ENCODE assay signal across 8 cellular contexts in genomic region chr5:55172051-55172899, GRCh38. TPM values are rescaled to one million over a fixed set of nuclear protein-coding genes. Genes with fewer than 3 reads are reported as not detected.
DNase-seq lines count a peak whose midpoint lies in the region; ATAC-seq and TF ChIP-seq lines count a peak whose summit lies in the region.

No MANE protein-coding gene starts in this region.

- TF ChIP-seq CTCF in GM23338 (conservative IDR thresholded peaks at IDR 0.05; ENCODE audit: low read depth in 2 of 2) (peak; percentile 93 to 97), PC-9 (conservative IDR thresholded peaks at IDR 0.05) (peak; percentile 90), fibroblast of mammary gland (conservative IDR thresholded peaks at IDR 0.05; ENCODE audit: control insufficient read depth, insufficient read depth, low read depth, low read length) (peak; percentile 89), neural crest cell (conservative IDR thresholded peaks at IDR 0.05) (peak; percentile 91), tibial artery (IDR thresholded peaks at IDR 0.05) (peak; percentile 77 to 80)

- H3K9me3 Mint-ChIP-seq in GM23338 (no peaks in the 10 kb centered on the region), neural crest cell (no peaks in the 10 kb centered on the region)
- H3K9me3 Mint-ChIP-seq in activated T-cell treated with anti-CD3 and anti-CD28 coated beads, Interleukin-2, amount 50 U/mL, for 72 hours: no peaks in the 10 kb centered on the region

- H3K79me2 ChIP-seq in GM23338 (replicated peaks; ENCODE audit: insufficient read depth) (no peaks in the 10 kb centered on the region), Karpas-422 (ENCODE audit: low read length) (no peaks in the 10 kb centered on the region), PC-9 (ENCODE audit: low read depth) (no peaks in the 10 kb centered on the region)

- DNase-seq in ELF-1 (ENCODE audit: low read depth, low spot score) (peak; percentile 63), GM23338 (ENCODE audit: low spot score) (peak; percentile 88), Karpas-422 (peak; percentile 93), PC-9 (peak; percentile 48 to 76), fibroblast of mammary gland (ENCODE audit: low read depth) (peak; percentile 82), neural crest cell (ENCODE audit: low read depth, low spot score) (peak; percentile 28), tibial artery (peak in 1 of 2 donors; percentile 39)
- DNase-seq in activated T-cell treated with anti-CD3 and anti-CD28 coated beads, Interleukin-2, amount 50 U/mL, for 72 hours: peak; percentile 57 to 69

- H2AFZ ChIP-seq in GM23338 (no peak overlapping the region), Karpas-422 (ENCODE audit: low read length) (no peak overlapping the region; the same call in 1 of the 2 replicates), PC-9 (peak overlapping the region; percentile 78; the same call in 1 of the 2 replicates)

- ATAC-seq in GM23338: peak; percentile 31
- ATAC-seq in activated T-cell treated with anti-CD3 and anti-CD28 coated beads, Interleukin-2, amount 50 U/mL, for 72 hours (replicated peaks in 1 of 2): peak; percentile 60 to 62

- peak overlapping the region; percentile 44 for H3K9ac ChIP-seq in Karpas-422 (ENCODE audit: low read length)

- no peaks in the 10 kb centered on the region for H3K36me3 Mint-ChIP-seq in GM23338 (ENCODE audit: low read depth)
- no peaks in the 10 kb centered on the region for H3K36me3 Mint-ChIP-seq in activated T-cell treated with anti-CD3 and anti-CD28 coated beads, Interleukin-2, amount 50 U/mL, for 72 hours (ENCODE audit: insufficient read depth in 2 of 2)
- no peaks in the 10 kb centered on the region for H3K36me3 Mint-ChIP-seq in neural crest cell (ENCODE audit: low read depth)

- H3F3A ChIP-seq in GM23338 (replicated peaks; ENCODE audit: low read depth) (0 out of 2 replicates have a peak, but pooled peaks cover 3% of the 10 kb centered on the region), PC-9 (ENCODE audit: insufficient read depth, low read depth) (peaks cover 4% of the 10 kb centered on the region; the same call in 1 of the 2 replicates)

- H4K20me1 ChIP-seq in GM23338 (replicated peaks; ENCODE audit: insufficient read depth) (0 out of 2 replicates have a peak, but pooled peaks cover 15% of the 10 kb centered on the region), Karpas-422 (ENCODE audit: insufficient read depth, low read depth, low read length) (no peaks in the 10 kb centered on the region), PC-9 (ENCODE audit: insufficient read depth) (no peaks in the 10 kb centered on the region)

- peak overlapping the region; percentile 76 for H3K4me3 Mint-ChIP-seq in GM23338
- peak overlapping the region; percentile 84 to 94 for H3K4me3 Mint-ChIP-seq in activated T-cell treated with anti-CD3 and anti-CD28 coated beads, Interleukin-2, amount 50 U/mL, for 72 hours
- peak overlapping the region; percentile 86 for H3K4me3 Mint-ChIP-seq in neural crest cell

- H3K27me3 Mint-ChIP-seq in GM23338 (ENCODE audit: insufficient read depth, low read depth, poor library complexity) (peaks cover 60% of the 10 kb centered on the region), neural crest cell (ENCODE audit: low read depth) (peaks cover 62% of the 10 kb centered on the region)
- peaks cover 78% of the 10 kb centered on the region for H3K27me3 Mint-ChIP-seq in activated T-cell treated with anti-CD3 and anti-CD28 coated beads, Interleukin-2, amount 50 U/mL, for 72 hours (ENCODE audit: low read depth)

- intact Hi-C loops in PC-9 (cut with micrococcal nuclease; ENCODE audit: unreplicated experiment) (loop anchor here (2.0 to 10.0 kb wide), 7 partner anchors 55 to 765 kb away; partner anchors contain the start of genes DHX29, MCIDAS and MTREX), tibial artery (cut with DNase I; ENCODE audit: low total_unique reads) (loop anchor here (5.0 kb wide), 1 partner anchor 60 kb away; the partner anchor contains the start of gene CCNO)

- CTCF ChIA-PET in PC-9 (lab: Charles Lee): interaction anchor here (0.6 to 0.9 kb wide), 6 partner anchors 60 to 1241 kb away, joined by 3 to 8 read pairs (median 3); partner anchors contain the start of genes DHX29 and MTREX

- no TSS peak for BruUV-seq in PC-9 (replicated peaks; lab: Mats Ljungman, UMichigan)

- peaks cover 59% of the 10 kb centered on the region for H3K27me3 ChIP-seq in GM23338 (ENCODE audit: insufficient read depth)
- H3K27me3 ChIP-seq in Karpas-422 (ENCODE audit: low read length): no peaks in the 10 kb centered on the region
- H3K27me3 ChIP-seq in PC-9 (ENCODE audit: insufficient read depth, low read depth): no peaks in the 10 kb centered on the region
- H3K27me3 ChIP-seq in tibial artery: peaks cover 0 to 45% of the 10 kb centered on the region in 2 donors

- H3K4me1 ChIP-seq in GM23338 (ENCODE audit: insufficient read depth): peaks cover 14% of the 10 kb centered on the region; the same call in 1 of the 2 replicates
- peaks cover 43% of the 10 kb centered on the region for H3K4me1 ChIP-seq in Karpas-422 (ENCODE audit: low read length)
- H3K4me1 ChIP-seq in PC-9 (replicated peaks; ENCODE audit: insufficient read depth): peaks cover 20% of the 10 kb centered on the region
- peaks cover 0 to 32% (median 26%) of the 10 kb centered on the region in 4 donors for H3K4me1 ChIP-seq in tibial artery

- H3K4me2 ChIP-seq in GM23338: peak overlapping the region; percentile 79
- H3K4me2 ChIP-seq in Karpas-422 (ENCODE audit: low read depth, low read length, poor library complexity, severe bottlenecking): peak overlapping the region; percentile 95
- peak overlapping the region; percentile 78 for H3K4me2 ChIP-seq in PC-9

- H3K9me2 ChIP-seq in GM23338 (ENCODE audit: insufficient read depth) (no peaks in the 10 kb centered on the region), Karpas-422 (replicated peaks; ENCODE audit: insufficient read depth, low read length) (no peaks in the 10 kb centered on the region), PC-9 (ENCODE audit: insufficient read depth) (no peaks in the 10 kb centered on the region)

- peaks cover 24% of the 10 kb centered on the region; the same call in 2 of the 3 replicates for H3K4me1 Mint-ChIP-seq in GM23338
- peaks cover 46% of the 10 kb centered on the region for H3K4me1 Mint-ChIP-seq in activated T-cell treated with anti-CD3 and anti-CD28 coated beads, Interleukin-2, amount 50 U/mL, for 72 hours (ENCODE audit: low read depth)
- peaks cover 30% of the 10 kb centered on the region for H3K4me1 Mint-ChIP-seq in neural crest cell

- no peaks in the 10 kb centered on the region for H3K36me3 ChIP-seq in GM23338 (ENCODE audit: insufficient read depth)
- H3K36me3 ChIP-seq in Karpas-422 (ENCODE audit: insufficient read depth, low read length): no peaks in the 10 kb centered on the region
- H3K36me3 ChIP-seq in PC-9 (ENCODE audit: low read depth): no peaks in the 10 kb centered on the region
- H3K36me3 ChIP-seq in tibial artery: no peaks in the 10 kb centered on the region

- H3K27ac ChIP-seq in GM23338 (ENCODE audit: low read depth): no peak overlapping the region
- no peak overlapping the region for H3K27ac ChIP-seq in Karpas-422 (ENCODE audit: low read length)
- H3K27ac ChIP-seq in PC-9: no peak overlapping the region
- H3K27ac ChIP-seq in tibial artery: no peak overlapping the region

- peak overlapping the region; percentile 49 for H3K4me3 ChIP-seq in GM23338
- peak overlapping the region; percentile 73 for H3K4me3 ChIP-seq in Karpas-422 (ENCODE audit: low read length)
- peak overlapping the region; percentile 54 for H3K4me3 ChIP-seq in PC-9
- H3K4me3 ChIP-seq in fibroblast of mammary gland (ENCODE audit: control insufficient read depth, low read depth, low read length): peak overlapping the region; percentile 55
- H3K4me3 ChIP-seq in tibial artery: peak overlapping the region; percentile 48 to 57

- no peaks in the 10 kb centered on the region for H3K9me3 ChIP-seq in Karpas-422 (ENCODE audit: low read length)
- no peaks in the 10 kb centered on the region for H3K9me3 ChIP-seq in PC-9 (ENCODE audit: insufficient read depth, low read depth)
- no peaks in the 10 kb centered on the region for H3K9me3 ChIP-seq in tibial artery

- POLR2A ChIA-PET in PC-9 (lab: Charles Lee; ENCODE audit: unreplicated experiment): interaction anchor here (0.6 to 0.7 kb wide), 2 partner anchors 18 to 329 kb away, joined by 6 to 10 read pairs; no protein-coding TSS in a partner anchor

- H3K27ac Mint-ChIP-seq in GM23338: no peak overlapping the region
- H3K27ac Mint-ChIP-seq in activated T-cell treated with anti-CD3 and anti-CD28 coated beads, Interleukin-2, amount 50 U/mL, for 72 hours: no peak overlapping the region
- H3K27ac Mint-ChIP-seq in neural crest cell (ENCODE audit: unreplicated experiment): no peak overlapping the region

TF ChIP-seq in GM23338, 12 proteins besides CTCF, POLR2A, EP300 and RAD21 (continues in another document):
- TF ChIP-seq POLR2AphosphoS5 (IDR thresholded peaks at IDR 0.05; ENCODE audit: low read depth): no peak

RNA-seq across cellular contexts. Expression of gene CDC20B, which starts 0.7 kb away (rescaled TPM):
- total RNA-seq in GM23338 (2014; rRNA removed; shearing (Covaris generic)): not detected in 2 replicates
- not detected in 2 replicates for polyA plus RNA-seq in GM23338 (2016; fragmentation: Nextera tagmentation; extraction: Ambion mirVana)
- not detected in 2 replicates for total RNA-seq in Karpas-422 (2014; rRNA removed; shearing (Covaris generic); ENCODE audit: low replicate concordance)
- not detected in 2 replicates for total RNA-seq in PC-9 (2021)
- total RNA-seq in activated T-cell treated with anti-CD3 and anti-CD28 coated beads, Interleukin-2, amount 50 U/mL, for 72 hours: under 1 TPM; 0.07 to 0.10 TPM
- not detected in 2 replicates for total RNA-seq in neural crest cell

RNA-seq across cellular contexts. Expression of gene GPX8, which starts 12.3 kb away (rescaled TPM):
- 52.1 and 64.4 TPM in 2 replicates for total RNA-seq in GM23338 (2014; rRNA removed; shearing (Covaris generic))
- polyA plus RNA-seq in GM23338 (2016; fragmentation: Nextera tagmentation; extraction: Ambion mirVana): 59.1 and 66.1 TPM in 2 replicates
- not detected in 2 replicates for total RNA-seq in Karpas-422 (2014; rRNA removed; shearing (Covaris generic); ENCODE audit: low replicate concordance)
- 24.6 and 40.2 TPM in 2 replicates for total RNA-seq in PC-9 (2021)
- total RNA-seq in activated T-cell treated with anti-CD3 and anti-CD28 coated beads, Interleukin-2, amount 50 U/mL, for 72 hours: not detected
- 49.0 TPM in 2 replicates for total RNA-seq in neural crest cell

RNA-seq across cellular contexts. Expression of gene MCIDAS, which starts 54.8 kb away (rescaled TPM):
- 0.12 TPM in 1 of 2 replicates, not detected in the other for total RNA-seq in GM23338 (2014; rRNA removed; shearing (Covaris generic))
- polyA plus RNA-seq in GM23338 (2016; fragmentation: Nextera tagmentation; extraction: Ambion mirVana): not detected in 2 replicates
- 0.14 and 0.37 TPM in 2 replicates for total RNA-seq in Karpas-422 (2014; rRNA removed; shearing (Covaris generic); ENCODE audit: low replicate concordance)
- total RNA-seq in PC-9 (2021): 1.1 and 1.8 TPM in 2 replicates
- total RNA-seq in activated T-cell treated with anti-CD3 and anti-CD28 coated beads, Interleukin-2, amount 50 U/mL, for 72 hours: under 1 TPM in 1 of 2 donors, not detected in 1; 0.48 TPM
- total RNA-seq in neural crest cell: not detected in 2 replicates

Comparison
In these comparisons a context has a peak if more than half of its experiments do, and no peak if none do; other contexts are left out.
1. RNA of gene GPX8, which starts 12.3 kb away (total RNA-seq): 52.1 to 64.4 TPM in GM23338, 49.0 TPM in neural crest cell and 24.6 to 40.2 TPM in PC-9; not detected in Karpas-422 and not detected in activated T-cell treated with anti-CD3 and anti-CD28 coated beads, Interleukin-2, amount 50 U/mL, for 72 hours; every median in the first group is over 10 times any median in the second.
2. Peak in every context shown above with its lines, with median percentiles within 50 percentile points of each other: H3K4me2 ChIP-seq, H3K4me3 ChIP-seq, H3K4me3 Mint-ChIP-seq and CTCF ChIP-seq.